In the genomic region with DNA sequence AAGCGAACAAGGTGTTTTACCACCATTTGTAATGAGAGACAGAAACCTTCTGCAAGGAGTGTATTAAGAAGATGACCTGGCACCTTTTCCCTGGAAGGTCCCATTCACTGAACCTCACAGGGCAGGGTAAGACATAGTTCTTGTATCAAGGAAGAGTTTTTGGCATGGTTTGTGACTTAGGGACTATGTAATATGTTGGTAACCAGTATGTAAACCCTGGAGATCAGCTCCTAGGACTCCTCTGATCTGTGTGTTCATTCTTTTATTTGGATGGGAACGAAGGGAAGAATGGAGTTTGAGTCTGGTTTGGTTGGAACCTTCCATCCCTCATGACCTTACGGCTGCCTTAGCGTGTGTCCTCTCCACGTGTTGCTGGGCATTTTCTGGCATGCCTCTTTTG, we compare ENCODE assay signal across 29 cellular contexts.
DNase-seq lines count a peak whose midpoint lies in the region; ATAC-seq, FAIRE-seq and TF ChIP-seq lines count a peak whose summit lies in the region.
"Had no signal": no experiment of that assay in that cellular context is flagged by ENCODE, and none has a peak within 500 bp of the region (broad histone marks: within the 10 kb centered on the region; RNA-seq: fewer than 3 reads in every experiment).

No MANE protein-coding gene starts in this region.

- no TSS peak for BruUV-seq in K562 (replicated peaks; lab: Mats Ljungman, UMichigan)

- no peaks in the 10 kb centered on the region for H4K20me1 ChIP-seq in K562 (replicated peaks; ENCODE audit: control insufficient read depth, insufficient read depth, low read length)
- H4K20me1 ChIP-seq: BLaER1; BLaER1 treated with 17β-estradiol and CSF1 and Interleukin-3, amounts not matched to agents 10 nM and 100 nM had no signal

- DNase-seq in K562 (ENCODE audit: extremely low read depth in 1 of 4, low spot score in 3 of 4), result no peak
- no peak for DNase-seq in epidermal melanocyte (ENCODE audit: insufficient read length, low spot score)
- DNase-seq: 8988T; ACHN; AML-193; BE2C; C1 segment of cervical spinal cord; Caco-2; Calu3; CD4-positive, alpha-beta memory T cell; CD4-positive, alpha-beta T cell; CD4-positive, CD25-positive, alpha-beta regulatory T cell; CD8-positive, alpha-beta memory T cell; CD8-positive, alpha-beta T cell; COR-L47; DMS 273 treated with DMSO at 0.1 percent for 48 hours; DMS153; DMS53; DMS79; DMS79 treated with DMSO at 0.1 percent for 48 hours; DND-41; EL had no signal

- FAIRE-seq in K562 (lab: Jason Lieb, UNC), result no peak
- FAIRE-seq: A204.1, A549, D721Med had no signal

- no peak overlapping the region for H2AFZ ChIP-seq in K562 (ENCODE audit: low read depth, low read length)

- no peaks in the 10 kb centered on the region for H3K9me1 ChIP-seq in K562 (ENCODE audit: control insufficient read depth, insufficient read depth, low read length)

- TF ChIP-seq RAD21 in K562 (CRISPR knock-in tag; conservative IDR thresholded peaks at IDR 0.05 in 1 of 2, IDR thresholded peaks at IDR 0.05 in 1 of 2), result no peak

- in situ Hi-C loops in K562 (cut with MboI), result no loop called here

- CTCF ChIA-PET in K562 (lab: Yijun Ruan, JAX; ENCODE audit: low intra/inter-chr PET ratio), result no interaction called here

- TF ChIP-seq EP300 in K562 (IDR thresholded peaks at IDR 0.05; ENCODE audit: low read length), result no peak

- no peak overlapping the region for H3K9ac ChIP-seq in K562 (ENCODE audit: insufficient read depth in 1 of 2, low read depth in 2 of 2, low read length in 2 of 2)
- H3K9ac ChIP-seq: BLaER1; BLaER1 treated with 17β-estradiol and CSF1 and Interleukin-3, amounts not matched to agents 10 nM and 100 nM had no signal

- H3K27me3 ChIP-seq in K562 (ENCODE audit: control insufficient read depth in 2 of 2, insufficient read depth in 2 of 2, low read length in 2 of 2), result no peaks in the 10 kb centered on the region
- H3K27me3 ChIP-seq: BE2C, BLaER1 had no signal

- no peaks in the 10 kb centered on the region; the same call in 1 of the 2 replicates for H3K9me3 ChIP-seq in K562 (replicated peaks; ENCODE audit: control insufficient read depth, insufficient read depth, low read depth, low read length)
- H3K9me3 ChIP-seq: A549; BE2C; BLaER1; BLaER1 treated with 17β-estradiol and CSF1 and Interleukin-3, amounts not matched to agents 10 nM and 100 nM; Caco-2 had no signal

- no peak overlapping the region for H3K4me2 ChIP-seq in K562 (ENCODE audit: insufficient read depth, low read length)
- H3K4me2 ChIP-seq: A549; BLaER1; BLaER1 treated with 17β-estradiol and CSF1 and Interleukin-3, amounts not matched to agents 10 nM and 100 nM had no signal

- no peak for TF ChIP-seq CTCF in K562 (IDR thresholded peaks at IDR 0.05 in 2 of 3, conservative IDR thresholded peaks at IDR 0.05 in 1 of 3; ENCODE audit: insufficient read depth in 2 of 3, low read depth in 1 of 3, low read length in 3 of 3)

- no peak overlapping the region for H3K4me3 ChIP-seq in K562
- H3K4me3 ChIP-seq: A549; BLaER1; BLaER1 treated with 17β-estradiol and CSF1 and Interleukin-3, amounts not matched to agents 10 nM and 100 nM had no signal

- H3K27ac ChIP-seq in K562 (ENCODE audit: extremely low read depth, low read depth, low read length), result no peak overlapping the region
- H3K27ac ChIP-seq: 22Rv1; A549; BLaER1; BLaER1 treated with 17β-estradiol and CSF1 and Interleukin-3, amounts not matched to agents 10 nM and 100 nM; C4-2B had no signal

- H3K36me3 ChIP-seq in K562 (ENCODE audit: control insufficient read depth, insufficient read depth, low read length), result no peaks in the 10 kb centered on the region
- H3K36me3 ChIP-seq: BE2C; BLaER1; BLaER1 treated with 17β-estradiol and CSF1 and Interleukin-3, amounts not matched to agents 10 nM and 100 nM had no signal

- POLR2A ChIA-PET in K562 (lab: Yijun Ruan, JAX), result no interaction called here

- no peak for ATAC-seq in K562
- ATAC-seq: A549; CD8-positive, alpha-beta T cell had no signal

- no peaks in the 10 kb centered on the region; a peak in 2 of 5 replicates for H3K4me1 ChIP-seq in K562 (replicated peaks in 1 of 2; ENCODE audit: control insufficient read depth in 2 of 2, insufficient read depth in 2 of 2, low read length in 2 of 2)
- H3K4me1 ChIP-seq: A549, BE2C, Caco-2 had no signal

- under 1% methylated on average over 5 of the region's 5 CpGs for WGBS in K562 (ENCODE audit: insufficient coverage, low coverage, missing lambda C conversion rate)

- intact Hi-C loops in K562 (cut with micrococcal nuclease), result no loop called here

- H3K79me2 ChIP-seq in K562 (ENCODE audit: control insufficient read depth, insufficient read depth, low read length), result no peaks in the 10 kb centered on the region

- TF ChIP-seq POLR2A in K562 (conservative IDR thresholded peaks at IDR 0.05), result no peak

TF ChIP-seq in K562, 482 proteins besides CTCF, POLR2A, EP300 and RAD21:
- no peak for TF ChIP-seq BHLHE40 (IDR thresholded peaks at IDR 0.05; ENCODE audit: low read length)
- TF ChIP-seq, protein P1, sequence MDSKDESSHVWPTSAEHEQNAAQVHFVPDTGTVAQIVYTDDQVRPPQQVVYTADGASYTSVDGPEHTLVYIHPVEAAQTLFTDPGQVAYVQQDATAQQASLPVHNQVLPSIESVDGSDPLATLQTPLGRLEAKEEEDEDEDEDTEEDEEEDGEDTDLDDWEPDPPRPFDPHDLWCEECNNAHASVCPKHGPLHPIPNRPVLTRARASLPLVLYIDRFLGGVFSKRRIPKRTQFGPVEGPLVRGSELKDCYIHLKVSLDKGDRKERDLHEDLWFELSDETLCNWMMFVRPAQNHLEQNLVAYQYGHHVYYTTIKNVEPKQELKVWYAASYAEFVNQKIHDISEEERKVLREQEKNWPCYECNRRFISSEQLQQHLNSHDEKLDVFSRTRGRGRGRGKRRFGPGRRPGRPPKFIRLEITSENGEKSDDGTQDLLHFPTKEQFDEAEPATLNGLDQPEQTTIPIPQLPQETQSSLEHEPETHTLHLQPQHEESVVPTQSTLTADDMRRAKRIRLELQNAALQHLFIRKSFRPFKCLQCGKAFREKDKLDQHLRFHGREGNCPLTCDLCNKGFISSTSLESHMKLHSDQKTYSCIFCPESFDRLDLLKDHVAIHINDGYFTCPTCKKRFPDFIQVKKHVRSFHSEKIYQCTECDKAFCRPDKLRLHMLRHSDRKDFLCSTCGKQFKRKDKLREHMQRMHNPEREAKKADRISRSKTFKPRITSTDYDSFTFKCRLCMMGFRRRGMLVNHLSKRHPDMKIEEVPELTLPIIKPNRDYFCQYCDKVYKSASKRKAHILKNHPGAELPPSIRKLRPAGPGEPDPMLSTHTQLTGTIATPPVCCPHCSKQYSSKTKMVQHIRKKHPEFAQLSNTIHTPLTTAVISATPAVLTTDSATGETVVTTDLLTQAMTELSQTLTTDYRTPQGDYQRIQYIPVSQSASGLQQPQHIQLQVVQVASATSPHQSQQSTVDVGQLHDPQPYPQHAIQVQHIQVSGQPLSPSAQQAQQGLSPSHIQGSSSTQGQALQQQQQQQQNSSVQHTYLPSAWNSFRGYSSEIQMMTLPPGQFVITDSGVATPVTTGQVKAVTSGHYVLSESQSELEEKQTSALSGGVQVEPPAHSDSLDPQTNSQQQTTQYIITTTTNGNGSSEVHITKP (IDR thresholded peaks at IDR 0.05; ENCODE audit: partially characterized antibody), result peak; percentile 91
TF ChIP-seq in K562: peak in this region for 1.
